ENCODE assay signal across 23 cellular contexts in genomic region chr13:77001540-77001939, GRCh38. TPM values are rescaled to one million over a fixed set of nuclear protein-coding genes. Genes with fewer than 3 reads are reported as not detected.
DNase-seq lines count a peak whose midpoint lies in the region; ATAC-seq, FAIRE-seq and TF ChIP-seq lines count a peak whose summit lies in the region.
"Had no signal": no experiment of that assay in that cellular context is flagged by ENCODE, and none has a peak within 500 bp of the region (broad histone marks: within the 10 kb centered on the region; RNA-seq: fewer than 3 reads in every experiment).

No MANE protein-coding gene starts in this region.

- H3K9me3 ChIP-seq in sigmoid colon, result no peaks in the 10 kb centered on the region
- H3K9me3 ChIP-seq: vagina had no signal

- no peaks in the 10 kb centered on the region for H3K9me3 Mint-ChIP-seq in activated naive CD4-positive, alpha-beta T cell treated with anti-CD3 and anti-CD28 coated beads, Interleukin-2, amount 10 ng/mL, durations not matched to agents 7 days and 5 days
- H3K9me3 Mint-ChIP-seq in activated naive CD8-positive, alpha-beta T cell treated with anti-CD3 and anti-CD28 coated beads for 36 hours, result no peaks in the 10 kb centered on the region
- H3K9me3 Mint-ChIP-seq in activated CD8-positive, alpha-beta memory T cell treated with anti-CD3 and anti-CD28 coated beads, Interleukin-2, amount 10 ng/mL, durations not matched to agents 7 days and 5 days (ENCODE audit: low read depth), result no peaks in the 10 kb centered on the region
- H3K9me3 Mint-ChIP-seq: T-helper 1 cell treated with Interleukin-12 subunit alpha and Interleukin-12 subunit beta and Interleukin-4 antibody, amounts not matched to agents 30 μg/mL and 1 μg/mL, for 36 hours had no signal

- no peak overlapping the region for H3K4me3 ChIP-seq in sigmoid colon
- H3K4me3 ChIP-seq: vagina had no signal

- CTCF ChIA-PET in activated naive CD4-positive, alpha-beta T cell treated with anti-CD3 and anti-CD28 coated beads, Interleukin-2, amount 10 ng/mL, durations not matched to agents 7 days and 5 days (lab: Charles Lee), result interaction anchor here (0.8 to 1.9 kb wide), 7 partner anchors 9 to 477 kb away, joined by 3 to 9 read pairs (median 4); no protein-coding TSS in a partner anchor
- CTCF ChIA-PET in activated CD8-positive, alpha-beta memory T cell treated with anti-CD3 and anti-CD28 coated beads, Interleukin-2, amount 10 ng/mL, durations not matched to agents 7 days and 5 days (lab: Charles Lee), result interaction anchor here (0.9 to 2.3 kb wide), 11 partner anchors 8 to 1132 kb away, joined by 3 to 14 read pairs (median 4); partner anchors contain the start of genes CLN5 and FBXL3

- H3K27me3 Mint-ChIP-seq in activated naive CD4-positive, alpha-beta T cell treated with anti-CD3 and anti-CD28 coated beads, Interleukin-2, amount 10 ng/mL, durations not matched to agents 7 days and 5 days, result no peaks in the 10 kb centered on the region
- no peaks in the 10 kb centered on the region for H3K27me3 Mint-ChIP-seq in activated naive CD8-positive, alpha-beta T cell treated with anti-CD3 and anti-CD28 coated beads for 36 hours
- no peaks in the 10 kb centered on the region for H3K27me3 Mint-ChIP-seq in activated CD8-positive, alpha-beta memory T cell treated with anti-CD3 and anti-CD28 coated beads, Interleukin-2, amount 10 ng/mL, durations not matched to agents 7 days and 5 days

- no peaks in the 10 kb centered on the region for H3K27me3 ChIP-seq in sigmoid colon
- H3K27me3 ChIP-seq: vagina had no signal

- intact Hi-C loops in sigmoid colon (cut with DNase I), result no loop called here

- 73 to 74% methylated on average over 4 of the region's 4 CpGs for WGBS in sigmoid colon, 2 donors

- peaks cover 0 to 58% (median 8%) of the 10 kb centered on the region in 4 donors for H3K36me3 ChIP-seq in sigmoid colon
- H3K36me3 ChIP-seq: WERI-Rb-1 had no signal

- no peak for DNase-seq in activated naive CD4-positive, alpha-beta T cell treated with anti-CD3 and anti-CD28 coated beads, Interleukin-2, amount 10 ng/mL, durations not matched to agents 7 days and 5 days
- DNase-seq in activated naive CD4-positive, alpha-beta T cell treated with anti-CD3 and anti-CD28 coated beads, Interleukin-2, amount 50 U/mL, for 16 hours, result no peak
- DNase-seq in GM12892 (ENCODE audit: insufficient read length) (no peak), sigmoid colon (no peak), NCI-H345 treated with DMSO at 0.1 percent for 48 hours (lab: John Stamatoyannopoulos, UW; ENCODE audit: unreplicated experiment) (no peak), GM10266 (ENCODE audit: extremely low spot score) (no peak)
- no peak for DNase-seq in activated naive CD8-positive, alpha-beta T cell treated with anti-CD3 and anti-CD28 coated beads for 36 hours
- no peak for DNase-seq in activated CD8-positive, alpha-beta memory T cell treated with anti-CD3 and anti-CD28 coated beads, Interleukin-2, amount 10 ng/mL, durations not matched to agents 7 days and 5 days
- DNase-seq: activated CD8-positive, alpha-beta memory T cell treated with anti-CD3 and anti-CD28 coated beads, Interleukin-2, amount 50 U/mL, for 48 hours; COR-L47; KG1; NCI-H2081; NCI-H510A treated with DMSO at 0.1 percent for 48 hours; SIG-M5; stimulated activated CD4-positive, alpha-beta T cell treated with anti-CD3 and anti-CD28 coated beads, Interleukin-2, amount 100 ng/mL, for 24 hours; WERI-Rb-1 had no signal

- TF ChIP-seq EP300 in sigmoid colon (IDR thresholded peaks at IDR 0.05), result no peak

- H3K4me1 ChIP-seq in sigmoid colon, result peaks cover 0 to 54% (median 31%) of the 10 kb centered on the region in 4 donors

- peaks cover 10% of the 10 kb centered on the region for H3K4me1 Mint-ChIP-seq in activated naive CD4-positive, alpha-beta T cell treated with anti-CD3 and anti-CD28 coated beads, Interleukin-2, amount 10 ng/mL, durations not matched to agents 7 days and 5 days
- H3K4me1 Mint-ChIP-seq in activated naive CD8-positive, alpha-beta T cell treated with anti-CD3 and anti-CD28 coated beads for 36 hours, result peaks cover 24% of the 10 kb centered on the region
- peaks cover 13% of the 10 kb centered on the region for H3K4me1 Mint-ChIP-seq in activated CD8-positive, alpha-beta memory T cell treated with anti-CD3 and anti-CD28 coated beads, Interleukin-2, amount 10 ng/mL, durations not matched to agents 7 days and 5 days

- peaks cover 43% of the 10 kb centered on the region for H3K36me3 Mint-ChIP-seq in activated naive CD4-positive, alpha-beta T cell treated with anti-CD3 and anti-CD28 coated beads, Interleukin-2, amount 10 ng/mL, durations not matched to agents 7 days and 5 days
- H3K36me3 Mint-ChIP-seq in activated naive CD8-positive, alpha-beta T cell treated with anti-CD3 and anti-CD28 coated beads for 36 hours, result peaks cover 31% of the 10 kb centered on the region
- peaks cover 30% of the 10 kb centered on the region for H3K36me3 Mint-ChIP-seq in activated CD8-positive, alpha-beta memory T cell treated with anti-CD3 and anti-CD28 coated beads, Interleukin-2, amount 10 ng/mL, durations not matched to agents 7 days and 5 days

- ATAC-seq in activated CD8-positive, alpha-beta memory T cell treated with anti-CD3 and anti-CD28 coated beads, Interleukin-2, amount 10 ng/mL, durations not matched to agents 7 days and 5 days, result no peak
- ATAC-seq: HCT116 had no signal

- peak overlapping the region; percentile 3 for H3K27ac Mint-ChIP-seq in activated naive CD4-positive, alpha-beta T cell treated with anti-CD3 and anti-CD28 coated beads, Interleukin-2, amount 10 ng/mL, durations not matched to agents 7 days and 5 days
- H3K27ac Mint-ChIP-seq in activated naive CD8-positive, alpha-beta T cell treated with anti-CD3 and anti-CD28 coated beads for 36 hours, result peak overlapping the region; percentile 70
- H3K27ac Mint-ChIP-seq in activated CD8-positive, alpha-beta memory T cell treated with anti-CD3 and anti-CD28 coated beads, Interleukin-2, amount 10 ng/mL, durations not matched to agents 7 days and 5 days, result no peak overlapping the region
- H3K27ac Mint-ChIP-seq: T-helper 1 cell treated with Interleukin-12 subunit alpha and Interleukin-12 subunit beta and Interleukin-4 antibody, amounts not matched to agents 30 μg/mL and 1 μg/mL, for 36 hours had no signal

- TF ChIP-seq CTCF in sigmoid colon (IDR thresholded peaks at IDR 0.05), result no peak
- no peak for TF ChIP-seq CTCF in GM10266 (IDR thresholded peaks at IDR 0.05; ENCODE audit: control insufficient read depth, insufficient read depth, low read depth, missing control alignments)

- FAIRE-seq in GM12892 (lab: Jason Lieb, UNC), result peak; percentile 54

- no peak overlapping the region for H3K4me3 Mint-ChIP-seq in activated naive CD4-positive, alpha-beta T cell treated with anti-CD3 and anti-CD28 coated beads, Interleukin-2, amount 10 ng/mL, durations not matched to agents 7 days and 5 days
- H3K4me3 Mint-ChIP-seq in activated naive CD8-positive, alpha-beta T cell treated with anti-CD3 and anti-CD28 coated beads for 36 hours, result no peak overlapping the region
- H3K4me3 Mint-ChIP-seq in activated CD8-positive, alpha-beta memory T cell treated with anti-CD3 and anti-CD28 coated beads, Interleukin-2, amount 10 ng/mL, durations not matched to agents 7 days and 5 days, result no peak overlapping the region
- H3K4me3 Mint-ChIP-seq: T-helper 1 cell treated with Interleukin-12 subunit alpha and Interleukin-12 subunit beta and Interleukin-4 antibody, amounts not matched to agents 30 μg/mL and 1 μg/mL, for 36 hours had no signal

- TF ChIP-seq POLR2A in GM12892 (IDR thresholded peaks at IDR 0.05; ENCODE audit: low read depth, low read length) (0 out of 2 replicates have a peak, but pooled peaks have one; percentile 33), sigmoid colon (IDR thresholded peaks at IDR 0.05) (no peak)

- peak overlapping the region in 3 of 4 donors; percentile 20 to 46 (median 33) for H3K27ac ChIP-seq in sigmoid colon
- H3K27ac ChIP-seq: vagina, WERI-Rb-1 had no signal

RNA-seq across cellular contexts. Expression of gene CLN5, which starts 9.7 kb away (rescaled TPM):
- polyA plus RNA-seq in GM12892 (2012; ENCODE audit: missing spikeins), result 15.4 TPM
- total RNA-seq in activated naive CD8-positive, alpha-beta T cell treated with anti-CD3 and anti-CD28 coated beads for 36 hours, result 10 to 100 TPM; 10.5 to 12.7 TPM
- 10 to 100 TPM; 14.0 to 29.3 (median 27.0) TPM for total RNA-seq in sigmoid colon
- polyA plus RNA-seq in sigmoid colon, result 10 to 100 TPM in 1 of 3 donors, 1 to 10 TPM in 2; 7.8 to 11.9 (median 9.2) TPM
- total RNA-seq in activated CD8-positive, alpha-beta memory T cell treated with anti-CD3 and anti-CD28 coated beads, Interleukin-2, amount 10 ng/mL, durations not matched to agents 7 days and 5 days, result 1 to 10 TPM; 8.3 to 8.4 TPM

RNA-seq across cellular contexts. Expression of gene FBXL3, which starts 25.4 kb away (rescaled TPM):
- 21.2 TPM for polyA plus RNA-seq in GM12892 (2012; ENCODE audit: missing spikeins)
- 10 to 100 TPM; 33.6 to 35.4 TPM for total RNA-seq in activated naive CD8-positive, alpha-beta T cell treated with anti-CD3 and anti-CD28 coated beads for 36 hours
- total RNA-seq in sigmoid colon, result 10 to 100 TPM; 60.0 to 96.0 (median 86.0) TPM
- 10 to 100 TPM; 21.5 to 43.0 (median 31.8) TPM for polyA plus RNA-seq in sigmoid colon
- total RNA-seq in activated CD8-positive, alpha-beta memory T cell treated with anti-CD3 and anti-CD28 coated beads, Interleukin-2, amount 10 ng/mL, durations not matched to agents 7 days and 5 days, result 10 to 100 TPM; 29.9 to 37.0 TPM

RNA-seq across cellular contexts. Expression of gene ACOD1, which starts 53.2 kb away (rescaled TPM):
- polyA plus RNA-seq in GM12892 (2012; ENCODE audit: missing spikeins), result not detected
- total RNA-seq in activated naive CD8-positive, alpha-beta T cell treated with anti-CD3 and anti-CD28 coated beads for 36 hours, result not detected
- total RNA-seq in sigmoid colon, result not detected
- under 1 TPM in 1 of 3 donors, not detected in 2; 0.10 TPM for polyA plus RNA-seq in sigmoid colon
- total RNA-seq in activated CD8-positive, alpha-beta memory T cell treated with anti-CD3 and anti-CD28 coated beads, Interleukin-2, amount 10 ng/mL, durations not matched to agents 7 days and 5 days, result not detected
- total RNA-seq: Daoy, osteocyte, vagina had no signal
- polyA plus RNA-seq: AG04450, esophagus had no signal
